Comparison of ENCODE assay signal across 14 cellular contexts in the genomic region with DNA sequence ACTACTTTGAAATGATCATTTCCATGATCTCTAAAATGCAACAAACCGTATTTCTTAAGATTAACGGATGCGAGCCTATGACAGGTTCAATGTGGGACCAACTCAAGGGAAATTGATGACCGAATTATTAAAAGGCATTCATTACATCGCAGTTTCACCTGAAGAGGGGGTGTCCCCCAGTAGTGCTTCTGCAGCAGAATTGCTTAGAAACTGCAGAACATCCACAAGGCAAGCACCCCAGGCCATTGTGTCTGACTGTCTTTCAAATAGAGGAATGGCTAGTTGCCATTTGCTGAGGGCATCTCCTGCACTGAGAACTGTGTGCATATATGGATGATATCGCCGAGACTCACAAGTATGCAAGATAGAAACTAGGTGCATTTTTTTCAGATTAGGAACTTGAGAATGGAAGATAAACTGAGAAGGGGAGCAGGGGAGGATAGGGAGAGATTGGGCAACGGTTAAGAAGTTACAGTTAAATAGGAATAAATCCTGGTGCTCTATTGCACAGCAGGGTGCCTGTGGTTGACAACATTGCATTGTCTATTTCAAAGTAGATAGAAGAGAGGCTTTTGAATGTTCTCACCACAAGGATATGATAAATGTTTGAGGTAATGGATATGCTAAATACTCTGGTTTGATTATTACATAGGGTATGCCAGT.
DNase-seq lines count a peak whose midpoint lies in the region; ATAC-seq, FAIRE-seq and TF ChIP-seq lines count a peak whose summit lies in the region.
"Had no signal": no experiment of that assay in that cellular context is flagged by ENCODE, and none has a peak within 500 bp of the region (broad histone marks: within the 10 kb centered on the region; RNA-seq: fewer than 3 reads in every experiment).

No MANE protein-coding gene starts in this region.

- dilution Hi-C loops in mammary epithelial cell (cut with HindIII; ENCODE audit: low sequenced_read_pairs), result no loop called here

- FAIRE-seq in astrocyte (lab: Jason Lieb, UNC), result no peak

- H3K79me2 ChIP-seq in mammary epithelial cell (ENCODE audit: insufficient read depth, low read length) (no peaks in the 10 kb centered on the region), astrocyte (ENCODE audit: insufficient read depth, low read length) (no peaks in the 10 kb centered on the region)

- H3K4me3 ChIP-seq in mammary epithelial cell (replicated peaks in 1 of 3; ENCODE audit: insufficient read depth in 1 of 3, low read depth in 2 of 3, low read length in 3 of 3) (no peak overlapping the region), breast epithelium (no peak overlapping the region), astrocyte (ENCODE audit: insufficient read depth, low read depth, low read length) (no peak overlapping the region)
- H3K4me3 ChIP-seq: sigmoid colon, vagina had no signal

- ATAC-seq in stimulated activated memory B cell treated with anti-CD40 and anti-IgM and Interleukin-4, amounts not matched to agents 10 μg/mL and 1 μg/mL and 100 μg/mL, for 72 hours, result no peak
- ATAC-seq: stimulated activated naive CD8-positive, alpha-beta T cell treated with anti-CD3 and anti-CD28 coated beads, Interleukin-15, Interleukin-2, amounts not matched to agents 100 U/mL and 50 U/mL, for 24 hours had no signal

- H3K4me1 ChIP-seq in mammary epithelial cell (ENCODE audit: insufficient read depth, low read length) (no peaks in the 10 kb centered on the region), breast epithelium (no peaks in the 10 kb centered on the region), astrocyte (ENCODE audit: insufficient read depth, low read length) (peaks cover 17% of the 10 kb centered on the region)

- no peak for TF ChIP-seq POLR2A in breast epithelium (IDR thresholded peaks at IDR 0.05)

- H3K27ac ChIP-seq in mammary epithelial cell (ENCODE audit: insufficient read depth, low read depth, low read length) (no peak overlapping the region), breast epithelium (no peak overlapping the region), astrocyte (ENCODE audit: low read depth, low read length) (no peak overlapping the region)
- H3K27ac ChIP-seq: vagina had no signal

- H3K27me3 ChIP-seq in mammary epithelial cell (ENCODE audit: insufficient read depth, low read length), result no peaks in the 10 kb centered on the region
- no peaks in the 10 kb centered on the region for H3K27me3 ChIP-seq in breast epithelium
- H3K27me3 ChIP-seq in astrocyte (ENCODE audit: insufficient read depth, low read length), result no peaks in the 10 kb centered on the region
- H3K27me3 ChIP-seq: sigmoid colon, vagina had no signal

- no peaks in the 10 kb centered on the region for H3K36me3 Mint-ChIP-seq in astrocyte (ENCODE audit: low read depth, unreplicated experiment)
- peaks cover 10% of the 10 kb centered on the region for H3K36me3 Mint-ChIP-seq in stimulated activated memory B cell treated with anti-CD40 and anti-IgM and Interleukin-4, amounts not matched to agents 10 μg/mL and 1 μg/mL and 100 μg/mL, for 72 hours

- no TSS peak for BruUV-seq in mammary epithelial cell (replicated peaks; lab: Mats Ljungman, UMichigan)

- no peaks in the 10 kb centered on the region for H3K27me3 Mint-ChIP-seq in astrocyte (ENCODE audit: low read depth, unreplicated experiment)
- H3K27me3 Mint-ChIP-seq in stimulated activated memory B cell treated with anti-CD40 and anti-IgM and Interleukin-4, amounts not matched to agents 10 μg/mL and 1 μg/mL and 100 μg/mL, for 72 hours, result no peaks in the 10 kb centered on the region

- in situ Hi-C loops in mammary epithelial cell (cut with MboI; ENCODE audit: low sequenced_read_pairs in 2 of 2), result no loop called here

- no peak overlapping the region for H3K4me2 ChIP-seq in mammary epithelial cell (ENCODE audit: insufficient read depth, low read depth, low read length)
- H3K4me2 ChIP-seq in astrocyte (ENCODE audit: low read length), result no peak overlapping the region

- H3K9ac ChIP-seq in mammary epithelial cell (ENCODE audit: insufficient read depth, low read length), result no peak overlapping the region
- H3K9ac ChIP-seq in astrocyte (ENCODE audit: low read length), result no peak overlapping the region

- H3K4me1 Mint-ChIP-seq in astrocyte (ENCODE audit: low read depth, unreplicated experiment), result peaks cover 40% of the 10 kb centered on the region
- H3K4me1 Mint-ChIP-seq in stimulated activated memory B cell treated with anti-CD40 and anti-IgM and Interleukin-4, amounts not matched to agents 10 μg/mL and 1 μg/mL and 100 μg/mL, for 72 hours, result peaks cover 78% of the 10 kb centered on the region

- no peaks in the 10 kb centered on the region for H3K9me3 Mint-ChIP-seq in astrocyte (ENCODE audit: unreplicated experiment)
- no peaks in the 10 kb centered on the region for H3K9me3 Mint-ChIP-seq in stimulated activated memory B cell treated with anti-CD40 and anti-IgM and Interleukin-4, amounts not matched to agents 10 μg/mL and 1 μg/mL and 100 μg/mL, for 72 hours

- H3K27ac Mint-ChIP-seq in astrocyte (ENCODE audit: unreplicated experiment), result no peak overlapping the region
- H3K27ac Mint-ChIP-seq in stimulated activated memory B cell treated with anti-CD40 and anti-IgM and Interleukin-4, amounts not matched to agents 10 μg/mL and 1 μg/mL and 100 μg/mL, for 72 hours, result peak overlapping the region; percentile 93

- TF ChIP-seq CTCF in mammary epithelial cell (conservative IDR thresholded peaks at IDR 0.05 in 1 of 2, IDR thresholded peaks at IDR 0.05 in 1 of 2; ENCODE audit: extremely low read depth in 1 of 2, insufficient read depth in 1 of 2, low read depth in 1 of 2, low read length in 2 of 2) (no peak), breast epithelium (IDR thresholded peaks at IDR 0.05) (no peak), astrocyte (IDR thresholded peaks at IDR 0.05; ENCODE audit: insufficient read depth, low read depth, low read length) (no peak)

- H3K36me3 ChIP-seq in mammary epithelial cell (ENCODE audit: insufficient read depth, low read length), result no peaks in the 10 kb centered on the region
- no peaks in the 10 kb centered on the region for H3K36me3 ChIP-seq in breast epithelium
- no peaks in the 10 kb centered on the region for H3K36me3 ChIP-seq in astrocyte (ENCODE audit: insufficient read depth, low read length)
- H3K36me3 ChIP-seq: sigmoid colon, vagina had no signal

- no peak overlapping the region for H3K4me3 Mint-ChIP-seq in astrocyte (ENCODE audit: unreplicated experiment)
- peak overlapping the region; percentile 81 for H3K4me3 Mint-ChIP-seq in stimulated activated memory B cell treated with anti-CD40 and anti-IgM and Interleukin-4, amounts not matched to agents 10 μg/mL and 1 μg/mL and 100 μg/mL, for 72 hours

- CTCF ChIA-PET in mammary epithelial cell (lab: Charles Lee; ENCODE audit: low non-redundant PET), result no interaction called here

- DNase-seq in mammary epithelial cell (no peak), breast epithelium (ENCODE audit: low spot score in 2 of 2) (no peak), NCI-H2107 (lab: John Stamatoyannopoulos, UW) (peak; percentile 47), astrocyte (ENCODE audit: low read depth) (peak; percentile 6), SK-N-DZ (ENCODE audit: low spot score) (no peak), NCI-H510A treated with DMSO at 0.1 percent for 48 hours (lab: John Stamatoyannopoulos, UW) (no peak)
- no peak for DNase-seq in activated effector memory CD4-positive, alpha-beta T cell treated with anti-CD3 and anti-CD28 coated beads, Interleukin-2, amount 50 U/mL, for 16 hours
- DNase-seq: activated gamma-delta T cell; Caco-2; GF-D8; sigmoid colon; stimulated activated naive CD8-positive, alpha-beta T cell treated with anti-CD3 and anti-CD28 coated beads, Interleukin-15, Interleukin-2, amounts not matched to agents 100 U/mL and 50 U/mL, for 24 hours had no signal

- peak overlapping the region; percentile 3 for H2AFZ ChIP-seq in mammary epithelial cell (ENCODE audit: low read depth, low read length)
- H2AFZ ChIP-seq in astrocyte (ENCODE audit: low read depth, low read length), result no peak overlapping the region

- intact Hi-C loops in mammary epithelial cell (cut with micrococcal nuclease) (no loop called here), breast epithelium (cut with DNase I; ENCODE audit: low total_unique reads) (no loop called here)

- H4K20me1 ChIP-seq in mammary epithelial cell (ENCODE audit: insufficient read depth, low read length) (no peaks in the 10 kb centered on the region), astrocyte (ENCODE audit: insufficient read depth, low read length) (no peaks in the 10 kb centered on the region)

- H3K9me3 ChIP-seq in mammary epithelial cell (replicated peaks; ENCODE audit: insufficient read depth, low read length), result no peaks in the 10 kb centered on the region
- H3K9me3 ChIP-seq in breast epithelium, result no peaks in the 10 kb centered on the region
- H3K9me3 ChIP-seq in astrocyte (ENCODE audit: insufficient read depth, low read depth, low read length), result no peaks in the 10 kb centered on the region
- H3K9me3 ChIP-seq: Caco-2, sigmoid colon, vagina had no signal

- 90% methylated on average over 8 of the region's 8 CpGs for WGBS in mammary epithelial cell (ENCODE audit: low coverage, missing lambda C conversion rate)

Comparison
In these comparisons a context has a peak if more than half of its experiments do, and no peak if none do; other contexts are left out.
1. DNase-seq: peak in NCI-H2107 (single experiment) and astrocyte (single experiment); none in mammary epithelial cell (single experiment), breast epithelium (0 of 2), SK-N-DZ (single experiment), NCI-H510A treated with DMSO at 0.1 percent for 48 hours (single experiment) and activated effector memory CD4-positive, alpha-beta T cell treated with anti-CD3 and anti-CD28 coated beads, Interleukin-2, amount 50 U/mL, for 16 hours (single experiment).